Comparison of ENCODE assay signal across 27 cellular contexts in genomic region chr12:99383258-99383657, GRCh38.
"Had no signal": no experiment of that assay in that cellular context is flagged by ENCODE, and none has a peak within 500 bp of the region (broad histone marks: within the 10 kb centered on the region; RNA-seq: fewer than 3 reads in every experiment).

No MANE protein-coding gene starts in this region.

- H3K27ac ChIP-seq: adrenal gland, ascending aorta, brain microvascular endothelial cell, foreskin keratinocyte, lower lobe of right lung, right lobe of liver, skin epidermis, suprapubic skin, tibial nerve had no signal

- H3K27ac Mint-ChIP-seq: activated CD4-positive, alpha-beta T cell treated with anti-CD3 and anti-CD28 coated beads for 36 hours; activated naive CD8-positive, alpha-beta T cell; activated T-cell treated with anti-CD3 and anti-CD28 coated beads, Interleukin-2, amount 50 U/mL, for 24 hours; activated T-helper 2 cell treated with anti-CD3 and anti-CD28 coated beads, Interferon-gamma antibody, Interleukin-2, Interleukin-4, amounts not matched to agents 10 μg/mL and 5 μg/mL and 100 μg/mL, durations not matched to agents 14 hours and 24 hours and 36 hours; naive B cell; stimulated activated effector memory CD8-positive, alpha-beta T cell treated with anti-CD3 and anti-CD28 coated beads, Interleukin-12 subunit alpha, Interleukin-12 subunit beta, amount 100 ng/mL, for 72 hours had no signal

- H3K4me1 Mint-ChIP-seq: activated CD4-positive, alpha-beta T cell treated with anti-CD3 and anti-CD28 coated beads for 36 hours; naive B cell; stimulated activated effector memory CD8-positive, alpha-beta T cell treated with anti-CD3 and anti-CD28 coated beads, Interleukin-12 subunit alpha, Interleukin-12 subunit beta, amount 100 ng/mL, for 72 hours; stimulated activated naive CD8-positive, alpha-beta T cell treated with anti-CD3 and anti-CD28 coated beads, Interleukin-15, amount 100 ng/mL, for 72 hours had no signal

- H3K27me3 Mint-ChIP-seq: activated CD4-positive, alpha-beta T cell treated with anti-CD3 and anti-CD28 coated beads for 36 hours; activated naive CD8-positive, alpha-beta T cell; activated T-cell treated with anti-CD3 and anti-CD28 coated beads, Interleukin-2, amount 50 U/mL, for 24 hours; naive B cell; stimulated activated naive CD8-positive, alpha-beta T cell treated with anti-CD3 and anti-CD28 coated beads, Interleukin-15, amount 100 ng/mL, for 72 hours had no signal

- H3K36me3 Mint-ChIP-seq: activated naive CD8-positive, alpha-beta T cell; naive B cell; stimulated activated effector memory CD8-positive, alpha-beta T cell treated with anti-CD3 and anti-CD28 coated beads, Interleukin-12 subunit alpha, Interleukin-12 subunit beta, amount 100 ng/mL, for 72 hours had no signal

- DNase-seq: activated CD4-positive, alpha-beta T cell treated with anti-CD3 and anti-CD28 coated beads for 36 hours; activated CD4-positive, alpha-beta T cell treated with anti-CD3 and anti-CD28 coated beads, Interleukin-2, amount 50 U/mL, for 4 hours; activated CD8-positive, alpha-beta memory T cell treated with anti-CD3 and anti-CD28 coated beads for 24 hours; activated CD8-positive, alpha-beta memory T cell treated with anti-CD3 and anti-CD28 coated beads, Interleukin-2, amount 50 U/mL, for 4 hours; activated naive CD4-positive, alpha-beta T cell; activated T-cell treated with anti-CD3 and anti-CD28 coated beads, Interleukin-2, amount 50 U/mL, for 24 hours; adrenal gland; brain microvascular endothelial cell; central memory CD4-positive, alpha-beta T cell; effector memory CD4-positive, alpha-beta T cell; foreskin keratinocyte; left colon; lower lobe of right lung; naive B cell; occipital lobe; posterior cingulate gyrus; right lobe of liver; stimulated activated CD4-positive, alpha-beta T cell treated with anti-CD3 and anti-CD28 coated beads, Interleukin-1b, Interleukin-23, amount 100 ng/mL, for 48 hours; stimulated activated naive CD8-positive, alpha-beta T cell treated with anti-CD3 and anti-CD28 coated beads, Interleukin-15, amount 100 ng/mL, for 72 hours had no signal

- H3K9me3 ChIP-seq: adrenal gland, ascending aorta, lower lobe of right lung, right lobe of liver, suprapubic skin, tibial nerve had no signal

- H3K4me1 ChIP-seq: adrenal gland, foreskin keratinocyte, lower lobe of right lung, right lobe of liver, suprapubic skin, tibial nerve had no signal

- H3K4me3 Mint-ChIP-seq: activated CD4-positive, alpha-beta T cell treated with anti-CD3 and anti-CD28 coated beads for 36 hours; activated naive CD8-positive, alpha-beta T cell; activated T-cell treated with anti-CD3 and anti-CD28 coated beads, Interleukin-2, amount 50 U/mL, for 24 hours; naive B cell; neural crest cell; stimulated activated effector memory CD8-positive, alpha-beta T cell treated with anti-CD3 and anti-CD28 coated beads, Interleukin-12 subunit alpha, Interleukin-12 subunit beta, amount 100 ng/mL, for 72 hours; stimulated activated naive CD8-positive, alpha-beta T cell treated with anti-CD3 and anti-CD28 coated beads, Interleukin-15, amount 100 ng/mL, for 72 hours had no signal

- H3K27me3 ChIP-seq: adrenal gland, ascending aorta, brain microvascular endothelial cell, foreskin keratinocyte, right lobe of liver, suprapubic skin, tibial nerve had no signal

- H3K36me3 ChIP-seq: adrenal gland, ascending aorta, brain microvascular endothelial cell, lower lobe of right lung, right lobe of liver, suprapubic skin, tibial nerve had no signal

- ATAC-seq: activated CD4-positive, alpha-beta T cell treated with anti-CD3 and anti-CD28 coated beads for 36 hours; foreskin keratinocyte; left colon; right lobe of liver; stimulated activated effector memory CD8-positive, alpha-beta T cell treated with anti-CD3 and anti-CD28 coated beads, Interleukin-12 subunit alpha, Interleukin-12 subunit beta, amount 100 ng/mL, for 72 hours; stimulated activated naive CD8-positive, alpha-beta T cell treated with anti-CD3 and anti-CD28 coated beads, Interleukin-15, amount 100 ng/mL, for 72 hours had no signal

- H3K4me3 ChIP-seq: adrenal gland, ascending aorta, lower lobe of right lung, right lobe of liver, skin epidermis, suprapubic skin, tibial nerve had no signal

- H3K9me3 Mint-ChIP-seq: activated T-helper 2 cell treated with anti-CD3 and anti-CD28 coated beads, Interferon-gamma antibody, Interleukin-2, Interleukin-4, amounts not matched to agents 10 μg/mL and 5 μg/mL and 100 μg/mL, durations not matched to agents 14 hours and 24 hours and 36 hours; neural crest cell had no signal
